1 cellular context compared by ENCODE assay signal in the genomic region with DNA sequence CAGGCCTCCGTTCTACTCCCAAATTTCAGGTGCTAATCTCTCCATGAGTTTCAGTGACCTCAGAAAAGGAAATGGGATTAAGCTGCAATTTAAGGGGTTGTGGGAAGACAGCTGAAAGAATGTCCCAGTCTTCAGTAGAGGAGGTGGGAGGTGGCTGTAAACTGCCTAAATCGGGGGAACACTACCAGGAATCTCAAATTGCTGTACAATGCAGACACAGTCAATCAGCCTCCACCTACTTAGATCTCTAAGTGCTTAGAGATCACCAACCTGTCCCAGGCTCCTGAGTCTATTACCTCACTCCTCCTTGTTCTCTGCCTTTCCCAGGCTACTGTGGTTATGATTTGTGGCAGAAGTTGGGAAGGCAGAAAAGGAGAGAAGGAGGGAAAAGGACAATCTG.
TF ChIP-seq lines count a peak whose summit lies in the region.

No MANE protein-coding gene starts in this region.

TF ChIP-seq in HEK293, 187 proteins besides CTCF, POLR2A, EP300 and RAD21:
- TF ChIP-seq EGR2 (tag by site-specific recombination; IDR thresholded peaks at IDR 0.05; ENCODE audit: low read depth) (peak; percentile 65; the same call in 1 of the 2 replicates), SP2 (tag by site-specific recombination; IDR thresholded peaks at IDR 0.05) (no peak), ZNF335 (tag by site-specific recombination; conservative IDR thresholded peaks at IDR 0.05) (0 out of 2 replicates have a peak, but pooled peaks have one; percentile 23), ZNF747 (tag by site-specific recombination; IDR thresholded peaks at IDR 0.05) (no peak), ZFHX2 (tag by site-specific recombination; conservative IDR thresholded peaks at IDR 0.05) (peak; percentile 45), ZNF776 (tag by site-specific recombination; IDR thresholded peaks at IDR 0.05; ENCODE audit: borderline replicate concordance) (no peak), ZNF341 (tag by site-specific recombination; IDR thresholded peaks at IDR 0.05; ENCODE audit: low read depth) (no peak), ZNF221 (tag by site-specific recombination; IDR thresholded peaks at IDR 0.05; ENCODE audit: borderline replicate concordance) (no peak), ZNF677 (tag by site-specific recombination; IDR thresholded peaks at IDR 0.05) (no peak), KLF9 (tag by site-specific recombination; IDR thresholded peaks at IDR 0.05; ENCODE audit: low read depth) (no peak)
- TF ChIP-seq, protein P1, sequence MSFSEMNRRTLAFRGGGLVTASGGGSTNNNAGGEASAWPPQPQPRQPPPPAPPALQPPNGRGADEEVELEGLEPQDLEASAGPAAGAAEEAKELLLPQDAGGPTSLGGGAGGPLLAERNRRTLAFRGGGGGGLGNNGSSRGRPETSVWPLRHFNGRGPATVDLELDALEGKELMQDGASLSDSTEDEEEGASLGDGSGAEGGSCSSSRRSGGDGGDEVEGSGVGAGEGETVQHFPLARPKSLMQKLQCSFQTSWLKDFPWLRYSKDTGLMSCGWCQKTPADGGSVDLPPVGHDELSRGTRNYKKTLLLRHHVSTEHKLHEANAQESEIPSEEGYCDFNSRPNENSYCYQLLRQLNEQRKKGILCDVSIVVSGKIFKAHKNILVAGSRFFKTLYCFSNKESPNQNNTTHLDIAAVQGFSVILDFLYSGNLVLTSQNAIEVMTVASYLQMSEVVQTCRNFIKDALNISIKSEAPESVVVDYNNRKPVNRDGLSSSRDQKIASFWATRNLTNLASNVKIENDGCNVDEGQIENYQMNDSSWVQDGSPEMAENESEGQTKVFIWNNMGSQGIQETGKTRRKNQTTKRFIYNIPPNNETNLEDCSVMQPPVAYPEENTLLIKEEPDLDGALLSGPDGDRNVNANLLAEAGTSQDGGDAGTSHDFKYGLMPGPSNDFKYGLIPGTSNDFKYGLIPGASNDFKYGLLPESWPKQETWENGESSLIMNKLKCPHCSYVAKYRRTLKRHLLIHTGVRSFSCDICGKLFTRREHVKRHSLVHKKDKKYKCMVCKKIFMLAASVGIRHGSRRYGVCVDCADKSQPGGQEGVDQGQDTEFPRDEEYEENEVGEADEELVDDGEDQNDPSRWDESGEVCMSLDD (tag by site-specific recombination; IDR thresholded peaks at IDR 0.05): no peak
